In the genomic region with DNA sequence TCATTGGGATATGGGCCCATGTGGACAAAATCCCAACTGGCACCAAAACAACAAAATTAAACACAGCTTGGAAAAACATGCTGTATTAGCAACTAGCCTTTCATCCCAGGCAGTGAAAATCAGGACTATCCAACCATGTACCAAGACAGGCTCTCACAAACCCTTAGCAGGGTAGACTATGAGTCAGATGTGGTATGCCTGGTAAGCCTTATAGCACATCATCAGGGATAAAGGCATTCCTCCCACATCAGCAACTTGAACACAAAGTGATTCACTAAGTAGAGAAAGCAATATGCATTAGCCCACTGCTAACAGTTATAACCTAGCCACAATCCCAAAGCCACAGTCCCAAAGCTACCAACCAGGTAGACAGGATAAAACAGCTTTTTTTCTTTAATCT, we compare ENCODE assay signal across 13 cellular contexts. TPM values are rescaled to one million over a fixed set of nuclear protein-coding genes. Genes with fewer than 3 reads are reported as not detected.
DNase-seq lines count a peak whose midpoint lies in the region; ATAC-seq, FAIRE-seq and TF ChIP-seq lines count a peak whose summit lies in the region.
"Had no signal": no experiment of that assay in that cellular context is flagged by ENCODE, and none has a peak within 500 bp of the region (broad histone marks: within the 10 kb centered on the region; RNA-seq: fewer than 3 reads in every experiment).

No MANE protein-coding gene starts in this region.

- no peak overlapping the region for H2BK12ac ChIP-seq in mesenchymal stem cell (ENCODE audit: low read length in 2 of 2)

- H3K9me2 ChIP-seq in PC-9 (ENCODE audit: insufficient read depth), result no peaks in the 10 kb centered on the region

- BruUV-seq in GM12878 (replicated peaks; lab: Mats Ljungman, UMichigan) (no TSS peak), PC-9 (replicated peaks; lab: Mats Ljungman, UMichigan) (no TSS peak)

- H4K91ac ChIP-seq in mesenchymal stem cell (ENCODE audit: low read length), result no peak overlapping the region

- no peak overlapping the region for H2BK15ac ChIP-seq in mesenchymal stem cell (ENCODE audit: low read depth, poor library complexity, severe bottlenecking)

- no peak overlapping the region for H4K8ac ChIP-seq in mesenchymal stem cell (ENCODE audit: low read length)

- CTCF ChIA-PET in GM12878 (lab: Yijun Ruan, JAX), result interaction anchor here (0.7 to 7.4 kb wide), 11 partner anchors 8 to 1342 kb away, joined by 3 to 69 read pairs (median 4); a partner anchor contains a TSS
- CTCF ChIA-PET in PC-9 (lab: Charles Lee), result no interaction called here

- H3K9me3 ChIP-seq in GM12878 (replicated peaks; ENCODE audit: control insufficient read depth, insufficient read depth, low read length) (no peaks in the 10 kb centered on the region), mesenchymal stem cell (ENCODE audit: control insufficient read depth, low read length) (no peaks in the 10 kb centered on the region), mucosa of descending colon (no peaks in the 10 kb centered on the region), PC-9 (ENCODE audit: insufficient read depth, low read depth) (no peaks in the 10 kb centered on the region)
- H3K9me3 ChIP-seq: thyroid gland had no signal

- ATAC-seq in GM12878, result peak; percentile 70
- ATAC-seq in mucosa of descending colon, result no peak
- no peak for ATAC-seq in GM21381 (IDR thresholded peaks at IDR 0.05; ENCODE audit: unreplicated experiment)

- H3K27ac ChIP-seq in GM12878 (ENCODE audit: control insufficient read depth, insufficient read depth) (0 out of 2 replicates have a peak overlapping the region, but pooled peaks have one; percentile 24), mesenchymal stem cell (ENCODE audit: low read length, poor library complexity, severe bottlenecking) (peak overlapping the region; percentile 26), PC-9 (no peak overlapping the region)
- H3K27ac ChIP-seq: thyroid gland had no signal

- H3K4me3 ChIP-seq in GM12878, result no peak overlapping the region
- H3K4me3 ChIP-seq in mesenchymal stem cell (ENCODE audit: insufficient read depth in 1 of 2, low read depth in 1 of 2, low read length in 2 of 2), result no peak overlapping the region
- H3K4me3 ChIP-seq in mucosa of descending colon, result no peak overlapping the region
- no peak overlapping the region for H3K4me3 ChIP-seq in PC-9
- H3K4me3 ChIP-seq: thyroid gland had no signal

- no peak overlapping the region for H2AK5ac ChIP-seq in mesenchymal stem cell (ENCODE audit: low read length, severe bottlenecking)

- TF ChIP-seq POLR2A in GM12878 (IDR thresholded peaks at IDR 0.05; ENCODE audit: low read depth, low read length), result no peak

- POLR2A ChIA-PET in GM12878 (lab: Charles Lee), result interaction anchor here (2.1 kb wide), 1 partner anchor 8 kb away, joined by 11 read pairs; a partner anchor contains a TSS
- POLR2A ChIA-PET in PC-9 (lab: Charles Lee; ENCODE audit: unreplicated experiment), result no interaction called here

- TF ChIP-seq EP300 in GM12878 (IDR thresholded peaks at IDR 0.05; ENCODE audit: borderline replicate concordance in 1 of 2, control insufficient read depth in 1 of 2, low read depth in 2 of 2, low read length in 2 of 2), result no peak

- H3K4me1 ChIP-seq in GM12878 (ENCODE audit: control insufficient read depth, insufficient read depth, low read length), result peaks cover 7% of the 10 kb centered on the region
- H3K4me1 ChIP-seq in mesenchymal stem cell (ENCODE audit: control insufficient read depth, insufficient read depth, low read depth, low read length), result peaks cover under 1% of the 10 kb centered on the region
- no peaks in the 10 kb centered on the region for H3K4me1 ChIP-seq in mucosa of descending colon (ENCODE audit: low read depth)
- H3K4me1 ChIP-seq in PC-9 (replicated peaks; ENCODE audit: insufficient read depth), result no peaks in the 10 kb centered on the region

- intact Hi-C loops in GM12878 (cut with micrococcal nuclease; ENCODE audit: unreplicated experiment), result no loop called here
- intact Hi-C loops in mucosa of descending colon (cut with DNase I, micrococcal nuclease), result no loop called here
- intact Hi-C loops in PC-9 (cut with micrococcal nuclease; ENCODE audit: unreplicated experiment), result loop anchor here (10.0 kb wide), 1 partner anchor 158 kb away; a partner anchor contains a TSS

- RAD21 ChIA-PET in GM12878 (lab: Charles Lee; ENCODE audit: unreplicated experiment), result interaction anchor here (1.0 to 5.6 kb wide), 4 partner anchors 8 to 448 kb away, joined by 3 to 50 read pairs (median 12); a partner anchor contains a TSS

- H3K27me3 ChIP-seq in GM12878 (replicated peaks in 1 of 2; ENCODE audit: control insufficient read depth in 2 of 2, insufficient read depth in 2 of 2, low read length in 1 of 2) (no peaks in the 10 kb centered on the region), mesenchymal stem cell (ENCODE audit: control insufficient read depth in 1 of 2, insufficient read depth in 1 of 2, low read length in 2 of 2) (no peaks in the 10 kb centered on the region), PC-9 (ENCODE audit: insufficient read depth, low read depth) (no peaks in the 10 kb centered on the region)
- H3K27me3 ChIP-seq: thyroid gland had no signal

- H3K9ac ChIP-seq in GM12878 (ENCODE audit: control insufficient read depth, insufficient read depth, low read length) (no peak overlapping the region), mesenchymal stem cell (ENCODE audit: low read length) (peak overlapping the region; percentile 6)

- H3K4ac ChIP-seq in mesenchymal stem cell (ENCODE audit: low read depth in 1 of 2, low read length in 2 of 2), result no peak overlapping the region

- SMC1A ChIA-PET in GM12878 (lab: Charles Lee; ENCODE audit: uncharacterized antibody, unreplicated experiment), result interaction anchor here (0.8 to 6.2 kb wide), 6 partner anchors 8 to 447 kb away, joined by 3 to 32 read pairs (median 4); no protein-coding TSS in a partner anchor

- H4K20me1 ChIP-seq in GM12878 (ENCODE audit: control insufficient read depth, insufficient read depth) (no peaks in the 10 kb centered on the region), PC-9 (ENCODE audit: insufficient read depth) (no peaks in the 10 kb centered on the region)

- DNase-seq in EL, result peak; percentile 87
- DNase-seq in LHCN-M2 (ENCODE audit: low read depth), result peak; percentile 92
- no peak for DNase-seq in GM12878 (ENCODE audit: low read depth, low spot score)
- DNase-seq in mesenchymal stem cell, result peak; percentile 91
- no peak for DNase-seq in activated gamma-delta T cell treated with Interleukin-2 at 50 U/mL for 16 hours
- no peak for DNase-seq in mucosa of descending colon
- DNase-seq in PC-9, result no peak
- DNase-seq: activated B cell treated with CpG ODN at 0.5 μM for 24 hours; Kasumi-1; nephron progenitor cell; stimulated activated CD4-positive, alpha-beta T cell treated with anti-CD3 and anti-CD28 coated beads, Interleukin-4, amount 100 ng/mL, for 4 hours had no signal

- in situ Hi-C loops in GM12878 (cut with MboI), result loop anchor here (25.0 kb wide), 1 partner anchor 641 kb away; no protein-coding TSS in a partner anchor

- no peak overlapping the region for H3K23ac ChIP-seq in mesenchymal stem cell (ENCODE audit: low read length in 2 of 2)

- peak overlapping the region in 1 of 2 experiments; percentile 21 for H3K18ac ChIP-seq in mesenchymal stem cell (ENCODE audit: low read depth in 1 of 2, low read length in 2 of 2)

- H3K14ac ChIP-seq in mesenchymal stem cell (ENCODE audit: low read length in 2 of 2), result no peak overlapping the region

- TF ChIP-seq RAD21 in GM12878 (IDR thresholded peaks at IDR 0.05; ENCODE audit: insufficient read depth, low read depth, low read length), result no peak

- H3K79me2 ChIP-seq in GM12878 (ENCODE audit: control insufficient read depth, insufficient read depth, low read length) (peaks cover 42% of the 10 kb centered on the region), PC-9 (ENCODE audit: low read depth) (peaks cover 35% of the 10 kb centered on the region)

- H3K36me3 ChIP-seq in GM12878 (ENCODE audit: control insufficient read depth in 2 of 2, insufficient read depth in 2 of 2, low read length in 1 of 2) (peaks cover 0 to 7% of the 10 kb centered on the region in 2 experiments; a peak in 3 of 4 replicates), mesenchymal stem cell (ENCODE audit: control insufficient read depth in 1 of 2, insufficient read depth in 2 of 2, low read depth in 1 of 2, low read length in 2 of 2) (peaks cover 0 to 3% of the 10 kb centered on the region in 2 experiments), mucosa of descending colon (ENCODE audit: low read depth) (no peaks in the 10 kb centered on the region), PC-9 (ENCODE audit: low read depth) (0 out of 2 replicates have a peak, but pooled peaks cover 3% of the 10 kb centered on the region)
- H3K36me3 ChIP-seq: thyroid gland had no signal

- peaks cover 16% of the 10 kb centered on the region for H3K79me1 ChIP-seq in mesenchymal stem cell (replicated peaks; ENCODE audit: low read length, poor library complexity, severe bottlenecking)

- no peak overlapping the region; the same call in 1 of the 2 replicates for H3K4me2 ChIP-seq in GM12878 (ENCODE audit: control insufficient read depth, insufficient read depth)
- H3K4me2 ChIP-seq in mesenchymal stem cell (ENCODE audit: low read length, poor library complexity, severe bottlenecking), result no peak overlapping the region
- H3K4me2 ChIP-seq in PC-9, result no peak overlapping the region

- no peaks in the 10 kb centered on the region for H3F3A ChIP-seq in PC-9 (ENCODE audit: insufficient read depth, low read depth)

- no peak for FAIRE-seq in GM12878 (lab: Jason Lieb, UNC)

- no peak overlapping the region for H2BK120ac ChIP-seq in mesenchymal stem cell (ENCODE audit: low read depth, low read length)

- H2AFZ ChIP-seq in GM12878 (ENCODE audit: control insufficient read depth, low read depth, low read length) (0 out of 2 replicates have a peak overlapping the region, but pooled peaks have one; percentile 3), mesenchymal stem cell (ENCODE audit: low read depth, low read length) (no peak overlapping the region), PC-9 (no peak overlapping the region)

- no peak overlapping the region for H2BK5ac ChIP-seq in mesenchymal stem cell (ENCODE audit: low read depth, low read length, poor library complexity, severe bottlenecking)

- TF ChIP-seq CTCF in GM12878 (IDR thresholded peaks at IDR 0.05 in 2 of 3, conservative IDR thresholded peaks at IDR 0.05 in 1 of 3; ENCODE audit: control insufficient read depth in 2 of 3, extremely low read depth in 1 of 3, insufficient read depth in 1 of 3, low read depth in 3 of 3, low read length in 3 of 3) (no peak), mucosa of descending colon (IDR thresholded peaks at IDR 0.05) (no peak), PC-9 (conservative IDR thresholded peaks at IDR 0.05) (no peak)

RNA-seq across cellular contexts. Expression of a gene that starts 8.0 kb away (rescaled TPM):
- total RNA-seq in LHCN-M2 (2014; rRNA removed) (10.0 and 12.4 TPM in 2 replicates), GM12878 (2014; rRNA removed) (13.1 and 14.1 TPM in 2 replicates), GM12878 (2014; rRNA removed; fragmentation: Illumina TruSeq; extraction: Trizol) (21.2 and 25.4 TPM in 2 replicates), GM12878 (2021) (12.0 and 15.3 TPM in 2 replicates), mucosa of descending colon (1 to 10 TPM; 7.0 to 9.4 (median 7.8) TPM), PC-9 (2021) (19.2 and 24.6 TPM in 2 replicates)
- 1.3 TPM for polyA plus RNA-seq in LHCN-M2 (2012)
- 106 and 120 TPM in 2 replicates for total RNA-seq in GM12878 (2013; cell fraction: nucleolus; rRNA removed)
- 3.6 TPM for polyA plus RNA-seq in GM12878 (2011; ENCODE audit: low read depth)
- polyA plus RNA-seq in GM12878 (2011; rRNA removed) (6.9 and 8.6 TPM in 2 replicates), GM12878 (2014; fragmentation: Illumina TruSeq; extraction: Trizol) (15.8 and 18.6 TPM in 2 replicates), GM12878 (2014; fragmentation: Nextera tagmentation; extraction: Ambion mirVana) (1 to 10 TPM; 5.3 to 5.7 TPM), GM12878 (2014; rRNA removed) (7.0 and 8.8 TPM in 2 replicates), GM12878 (2016; fragmentation: Nextera tagmentation; extraction: Ambion mirVana) (10 to 100 TPM; 19.6 to 22.6 TPM)
- polyA plus RNA-seq in GM12878 (2011; cell fraction: cytosol; rRNA removed), result 2.5 and 4.8 TPM in 2 replicates
- 18.8 and 20.5 TPM in 2 replicates for polyA plus RNA-seq in GM12878 (2011; cell fraction: nucleus; rRNA removed)
- 6.2 and 9.2 TPM in 2 replicates for polyA plus RNA-seq in GM12878 (2012)
- polyA minus RNA-seq in GM12878 (2011; rRNA and poly(A)+ RNA removed), result 12.8 and 21.7 TPM in 2 replicates
- polyA minus RNA-seq in GM12878 (2011; cell fraction: cytosol; rRNA and poly(A)+ RNA removed), result 5.7 and 7.0 TPM in 2 replicates
- polyA minus RNA-seq in GM12878 (2011; cell fraction: nucleus; rRNA and poly(A)+ RNA removed), result 39.8 and 52.7 TPM in 2 replicates
- polyA plus RNA-seq in mesenchymal stem cell (2013, experiment 1 of 2), result 2.8 TPM
- polyA plus RNA-seq in mesenchymal stem cell (2013, experiment 2 of 2), result 2.5 TPM

Comparison
In these comparisons a context has a peak if more than half of its experiments do, and no peak if none do; other contexts are left out.
1. DNase-seq: peak in EL (single experiment), LHCN-M2 (single experiment) and mesenchymal stem cell (single experiment); none in GM12878 (single experiment), activated gamma-delta T cell treated with Interleukin-2 at 50 U/mL for 16 hours (single experiment), mucosa of descending colon (0 of 3) and PC-9 (0 of 2).